ENCODE assay signal across 16 cellular contexts in genomic region chr6:82072771-82073170, GRCh38.
DNase-seq lines count a peak whose midpoint lies in the region; ATAC-seq and TF ChIP-seq lines count a peak whose summit lies in the region.
"Had no signal": no experiment of that assay in that cellular context is flagged by ENCODE, and none has a peak within 500 bp of the region (broad histone marks: within the 10 kb centered on the region; RNA-seq: fewer than 3 reads in every experiment).

No MANE protein-coding gene starts in this region.

- CTCF ChIA-PET in AG04449 (lab: Yijun Ruan, JAX): no interaction called here
- CTCF ChIA-PET in HEK293 (lab: Yijun Ruan, JAX): interaction anchor here (0.6 to 0.7 kb wide), 2 partner anchors 72 to 256 kb away, joined by 3 to 5 read pairs; no protein-coding TSS in a partner anchor

- intact Hi-C loops in cardiac septum (cut with DNase I): no loop called here

- H3K4me3 ChIP-seq in AG04449 (ENCODE audit: low read depth, low read length): no peak overlapping the region
- no peak overlapping the region for H3K4me3 ChIP-seq in HEK293 (ENCODE audit: low read depth, low read length)
- no peak overlapping the region for H3K4me3 ChIP-seq in fibroblast of the aortic adventitia (ENCODE audit: low read depth, low read length)
- H3K4me3 ChIP-seq: dorsolateral prefrontal cortex, gastrocnemius medialis, K562, upper lobe of right lung had no signal

- ATAC-seq in HG03097 (IDR thresholded peaks at IDR 0.05; ENCODE audit: low FRiP score, unreplicated experiment): no peak
- ATAC-seq: activated naive CD8-positive, alpha-beta T cell treated with anti-CD3 and anti-CD28 coated beads, Interleukin-2, amount 50 U/mL, for 24 hours; gastrocnemius medialis; K562 had no signal

- H3K27ac ChIP-seq in HEK293 (ENCODE audit: extremely low read depth, low read depth, low read length): no peak overlapping the region
- H3K27ac ChIP-seq: dorsolateral prefrontal cortex, gastrocnemius medialis, upper lobe of right lung had no signal

- no peaks in the 10 kb centered on the region for H3K36me3 ChIP-seq in HEK293 (ENCODE audit: control insufficient read depth in 2 of 2, insufficient read depth in 1 of 2, low read length in 2 of 2)
- H3K36me3 ChIP-seq: gastrocnemius medialis, upper lobe of right lung had no signal

- no peaks in the 10 kb centered on the region for H3K9me3 ChIP-seq in HEK293 (ENCODE audit: control insufficient read depth, insufficient read depth, low read depth, low read length)
- H3K9me3 ChIP-seq: gastrocnemius medialis, upper lobe of right lung had no signal

- POLR2A ChIA-PET in AG04449 (lab: Yijun Ruan, JAX): no interaction called here
- POLR2A ChIA-PET in HEK293 (lab: Yijun Ruan, JAX): no interaction called here

- TF ChIP-seq CTCF in AG04449 (IDR thresholded peaks at IDR 0.05; ENCODE audit: insufficient read depth, low read length, missing control alignments) (no peak), HEK293 (tag by site-specific recombination; IDR thresholded peaks at IDR 0.05) (no peak), fibroblast of the aortic adventitia (IDR thresholded peaks at IDR 0.05; ENCODE audit: insufficient read depth, low read length) (no peak)

- DNase-seq in AG04449 (ENCODE audit: low read depth, low spot score) (peak; percentile 60), T1000 (lab: John Stamatoyannopoulos, UW) (peak; percentile 48), fibroblast of the aortic adventitia (ENCODE audit: low read depth) (peak; percentile 22), NCI-H345 treated with DMSO at 0.1 percent for 48 hours (lab: John Stamatoyannopoulos, UW; ENCODE audit: unreplicated experiment) (no peak), cardiac septum (ENCODE audit: low spot score) (no peak)
- no peak for DNase-seq in stimulated activated CD4-positive, alpha-beta T cell treated with anti-CD3 and anti-CD28 coated beads, Interleukin-4, amount 100 ng/mL, for 4 hours
- DNase-seq: activated CD4-positive, CD25-positive, alpha-beta regulatory T cell treated with anti-CD3 and anti-CD28 coated beads, Interleukin-2, amount 50 U/mL, for 72 hours; activated naive CD8-positive, alpha-beta T cell treated with anti-CD3 and anti-CD28 coated beads, Interleukin-2, amount 50 U/mL, for 24 hours; DND-41; dorsolateral prefrontal cortex; gastrocnemius medialis; stimulated activated CD4-positive, alpha-beta T cell treated with anti-CD3 and anti-CD28 coated beads, Interleukin-1b, Interleukin-23, amount 100 ng/mL, for 48 hours; upper lobe of right lung had no signal

- H3K4me1 ChIP-seq in HEK293 (ENCODE audit: control insufficient read depth, insufficient read depth, low read length): peaks cover 25% of the 10 kb centered on the region
- H3K4me1 ChIP-seq: gastrocnemius medialis, upper lobe of right lung had no signal

TF ChIP-seq in HEK293, 187 proteins besides CTCF, POLR2A, EP300 and RAD21:
- 0 out of 2 replicates have a peak, but pooled peaks have one; percentile 8 for TF ChIP-seq ZNF629 (tag by site-specific recombination; IDR thresholded peaks at IDR 0.05)
- TF ChIP-seq, protein P1, sequence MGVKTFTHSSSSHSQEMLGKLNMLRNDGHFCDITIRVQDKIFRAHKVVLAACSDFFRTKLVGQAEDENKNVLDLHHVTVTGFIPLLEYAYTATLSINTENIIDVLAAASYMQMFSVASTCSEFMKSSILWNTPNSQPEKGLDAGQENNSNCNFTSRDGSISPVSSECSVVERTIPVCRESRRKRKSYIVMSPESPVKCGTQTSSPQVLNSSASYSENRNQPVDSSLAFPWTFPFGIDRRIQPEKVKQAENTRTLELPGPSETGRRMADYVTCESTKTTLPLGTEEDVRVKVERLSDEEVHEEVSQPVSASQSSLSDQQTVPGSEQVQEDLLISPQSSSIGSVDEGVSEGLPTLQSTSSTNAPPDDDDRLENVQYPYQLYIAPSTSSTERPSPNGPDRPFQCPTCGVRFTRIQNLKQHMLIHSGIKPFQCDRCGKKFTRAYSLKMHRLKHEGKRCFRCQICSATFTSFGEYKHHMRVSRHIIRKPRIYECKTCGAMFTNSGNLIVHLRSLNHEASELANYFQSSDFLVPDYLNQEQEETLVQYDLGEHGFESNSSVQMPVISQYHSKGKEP (tag by site-specific recombination; IDR thresholded peaks at IDR 0.05): peak; percentile 4; the same call in 1 of the 2 replicates
- peak; percentile 32; the same call in 1 of the 2 replicates for TF ChIP-seq PRDM6 (tag by site-specific recombination; IDR thresholded peaks at IDR 0.05)
- no peak for TF ChIP-seq ZNF184 (tag by site-specific recombination; IDR thresholded peaks at IDR 0.05)
- no peak for TF ChIP-seq PRDM1 (tag by site-specific recombination; IDR thresholded peaks at IDR 0.05)
- no peak for TF ChIP-seq ZNF791 (tag by site-specific recombination; IDR thresholded peaks at IDR 0.05)
- no peak for TF ChIP-seq ZNF121 (tag by site-specific recombination; IDR thresholded peaks at IDR 0.05)
- TF ChIP-seq ZNF175 (tag by site-specific recombination; IDR thresholded peaks at IDR 0.05): no peak
- TF ChIP-seq ZNF48 (tag by site-specific recombination; IDR thresholded peaks at IDR 0.05): no peak
- TF ChIP-seq, protein P2, sequence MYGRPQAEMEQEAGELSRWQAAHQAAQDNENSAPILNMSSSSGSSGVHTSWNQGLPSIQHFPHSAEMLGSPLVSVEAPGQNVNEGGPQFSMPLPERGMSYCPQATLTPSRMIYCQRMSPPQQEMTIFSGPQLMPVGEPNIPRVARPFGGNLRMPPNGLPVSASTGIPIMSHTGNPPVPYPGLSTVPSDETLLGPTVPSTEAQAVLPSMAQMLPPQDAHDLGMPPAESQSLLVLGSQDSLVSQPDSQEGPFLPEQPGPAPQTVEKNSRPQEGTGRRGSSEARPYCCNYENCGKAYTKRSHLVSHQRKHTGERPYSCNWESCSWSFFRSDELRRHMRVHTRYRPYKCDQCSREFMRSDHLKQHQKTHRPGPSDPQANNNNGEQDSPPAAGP (tag by site-specific recombination; IDR thresholded peaks at IDR 0.05): no peak
- no peak for TF ChIP-seq SCRT1 (tag by site-specific recombination; IDR thresholded peaks at IDR 0.05; ENCODE audit: borderline replicate concordance)
- TF ChIP-seq ZNF660 (tag by site-specific recombination; IDR thresholded peaks at IDR 0.05): no peak
- TF ChIP-seq, protein P3, sequence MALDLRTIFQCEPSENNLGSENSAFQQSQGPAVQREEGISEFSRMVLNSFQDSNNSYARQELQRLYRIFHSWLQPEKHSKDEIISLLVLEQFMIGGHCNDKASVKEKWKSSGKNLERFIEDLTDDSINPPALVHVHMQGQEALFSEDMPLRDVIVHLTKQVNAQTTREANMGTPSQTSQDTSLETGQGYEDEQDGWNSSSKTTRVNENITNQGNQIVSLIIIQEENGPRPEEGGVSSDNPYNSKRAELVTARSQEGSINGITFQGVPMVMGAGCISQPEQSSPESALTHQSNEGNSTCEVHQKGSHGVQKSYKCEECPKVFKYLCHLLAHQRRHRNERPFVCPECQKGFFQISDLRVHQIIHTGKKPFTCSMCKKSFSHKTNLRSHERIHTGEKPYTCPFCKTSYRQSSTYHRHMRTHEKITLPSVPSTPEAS (tag by site-specific recombination; IDR thresholded peaks at IDR 0.05): no peak
- peak; percentile 46 for TF ChIP-seq OSR2 (tag by site-specific recombination; IDR thresholded peaks at IDR 0.05)
- no peak for TF ChIP-seq ZNF391 (tag by site-specific recombination; IDR thresholded peaks at IDR 0.05; ENCODE audit: borderline replicate concordance, low read depth)
- TF ChIP-seq FEZF1 (tag by site-specific recombination; IDR thresholded peaks at IDR 0.05): 0 out of 2 replicates have a peak, but pooled peaks have one; percentile 13
- TF ChIP-seq ZNF561 (tag by site-specific recombination; IDR thresholded peaks at IDR 0.05; ENCODE audit: borderline replicate concordance): peak; percentile 45; the same call in 1 of the 2 replicates
- no peak for TF ChIP-seq ZXDB (tag by site-specific recombination; IDR thresholded peaks at IDR 0.05)
- no peak for TF ChIP-seq ZNF549 (tag by site-specific recombination; IDR thresholded peaks at IDR 0.05)
- TF ChIP-seq REPIN1 (tag by site-specific recombination; IDR thresholded peaks at IDR 0.05; ENCODE audit: low read depth): no peak

Comparison
In these comparisons a context has a peak if more than half of its experiments do, and no peak if none do; other contexts are left out.
1. DNase-seq: peak in AG04449 (single experiment), T1000 (single experiment) and fibroblast of the aortic adventitia (single experiment); none in NCI-H345 treated with DMSO at 0.1 percent for 48 hours (single experiment), cardiac septum (single experiment) and stimulated activated CD4-positive, alpha-beta T cell treated with anti-CD3 and anti-CD28 coated beads, Interleukin-4, amount 100 ng/mL, for 4 hours (0 of 2).